1 cellular context compared by ENCODE assay signal in the genomic region with DNA sequence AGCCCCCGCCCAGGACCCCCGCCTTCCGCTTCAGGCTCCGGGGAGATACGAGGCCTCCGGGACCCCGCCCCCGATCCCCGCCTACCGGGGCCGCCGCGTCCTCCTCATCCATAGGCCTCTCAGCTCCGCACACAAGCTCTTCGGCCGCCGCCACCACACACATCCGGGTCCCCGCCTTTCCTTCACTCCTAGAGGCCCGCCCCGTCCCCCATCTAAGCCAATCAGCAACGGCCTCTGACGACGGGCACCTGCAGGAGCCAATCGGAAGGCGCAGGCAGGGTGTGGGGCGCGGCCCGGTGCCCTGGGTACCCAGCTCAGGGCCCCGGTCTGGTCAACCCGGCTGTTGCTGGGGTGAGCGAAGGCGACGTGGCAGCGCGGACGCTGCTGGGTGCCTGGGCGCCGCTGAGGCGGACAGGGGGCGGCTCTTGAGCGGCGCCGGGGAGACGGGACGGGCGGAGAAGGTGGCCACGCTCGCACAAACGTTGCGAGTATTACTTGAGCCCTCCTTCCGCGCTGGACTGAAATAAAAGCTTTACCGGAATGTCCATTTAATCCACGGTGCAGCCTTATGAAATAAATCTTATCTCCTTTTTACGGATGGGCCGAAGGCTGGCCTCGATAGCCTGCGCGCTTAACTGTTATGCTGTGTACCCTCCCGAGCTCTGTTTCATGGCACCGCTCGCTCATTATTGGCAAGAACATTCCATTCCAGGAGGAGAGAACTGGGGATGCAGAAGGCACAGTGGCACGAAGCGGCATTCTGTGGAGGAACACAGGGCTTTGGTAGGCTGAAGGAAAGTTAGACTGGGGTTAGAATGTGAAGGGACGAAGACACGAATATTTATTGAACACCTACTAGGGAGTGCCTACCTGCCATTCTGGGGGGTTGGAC.
TF ChIP-seq lines count a peak whose summit lies in the region.

A gene with protein sequence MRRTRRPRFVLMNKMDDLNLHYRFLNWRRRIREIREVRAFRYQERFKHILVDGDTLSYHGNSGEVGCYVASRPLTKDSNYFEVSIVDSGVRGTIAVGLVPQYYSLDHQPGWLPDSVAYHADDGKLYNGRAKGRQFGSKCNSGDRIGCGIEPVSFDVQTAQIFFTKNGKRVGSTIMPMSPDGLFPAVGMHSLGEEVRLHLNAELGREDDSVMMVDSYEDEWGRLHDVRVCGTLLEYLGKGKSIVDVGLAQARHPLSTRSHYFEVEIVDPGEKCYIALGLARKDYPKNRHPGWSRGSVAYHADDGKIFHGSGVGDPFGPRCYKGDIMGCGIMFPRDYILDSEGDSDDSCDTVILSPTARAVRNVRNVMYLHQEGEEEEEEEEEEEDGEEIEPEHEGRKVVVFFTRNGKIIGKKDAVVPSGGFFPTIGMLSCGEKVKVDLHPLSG (minus strand): TSS at position 165 of the 892 bp plus-strand sequence. CDS start 57 bp downstream, at position 108.

TF ChIP-seq in HepG2, 621 proteins besides CTCF, POLR2A, EP300 and RAD21 (continued from another document and continues in another):
- TF ChIP-seq, protein P1, sequence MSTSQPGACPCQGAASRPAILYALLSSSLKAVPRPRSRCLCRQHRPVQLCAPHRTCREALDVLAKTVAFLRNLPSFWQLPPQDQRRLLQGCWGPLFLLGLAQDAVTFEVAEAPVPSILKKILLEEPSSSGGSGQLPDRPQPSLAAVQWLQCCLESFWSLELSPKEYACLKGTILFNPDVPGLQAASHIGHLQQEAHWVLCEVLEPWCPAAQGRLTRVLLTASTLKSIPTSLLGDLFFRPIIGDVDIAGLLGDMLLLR (CRISPR knock-in tag; IDR thresholded peaks at IDR 0.05), result 0 out of 2 replicates have a peak, but pooled peaks have one; percentile 33
- TF ChIP-seq HOXA9 (CRISPR knock-in tag; IDR thresholded peaks at IDR 0.05; ENCODE audit: borderline replicate concordance) (no peak), ZNF781 (CRISPR knock-in tag; IDR thresholded peaks at IDR 0.05; ENCODE audit: borderline replicate concordance, not compliant biosample characterization) (peak; percentile 56), ZNF616 (CRISPR knock-in tag; IDR thresholded peaks at IDR 0.05; ENCODE audit: low read depth) (no peak), ZNF562 (CRISPR knock-in tag; IDR thresholded peaks at IDR 0.05; ENCODE audit: borderline replicate concordance) (no peak), REXO4 (CRISPR knock-in tag; IDR thresholded peaks at IDR 0.05; ENCODE audit: borderline replicate concordance) (no peak), ZBTB42 (CRISPR knock-in tag; IDR thresholded peaks at IDR 0.05) (0 out of 2 replicates have a peak, but pooled peaks have one; percentile 27), ZNF274 (CRISPR knock-in tag; IDR thresholded peaks at IDR 0.05) (no peak; the same call in none of the 2 replicates), SMAD1 (CRISPR knock-in tag; IDR thresholded peaks at IDR 0.05; ENCODE audit: borderline replicate concordance, low read depth) (no peak), SOX6 (IDR thresholded peaks at IDR 0.05) (no peak), SOX6 (CRISPR knock-in tag; IDR thresholded peaks at IDR 0.05) (peak; percentile 24; the same call in 1 of the 2 replicates), RBFOX2 (IDR thresholded peaks at IDR 0.05; ENCODE audit: low read depth, low read length) (peak; percentile 98), SP4 (CRISPR knock-in tag; IDR thresholded peaks at IDR 0.05) (peak; percentile 98), ZNF326 (CRISPR knock-in tag; IDR thresholded peaks at IDR 0.05; ENCODE audit: borderline replicate concordance) (no peak), ZNF460 (CRISPR knock-in tag; IDR thresholded peaks at IDR 0.05; ENCODE audit: borderline replicate concordance) (peak; percentile 89), ZEB1 (IDR thresholded peaks at IDR 0.05; ENCODE audit: insufficient replicate concordance, low read depth) (no peak), PHF20 (CRISPR knock-in tag; IDR thresholded peaks at IDR 0.05) (peak; percentile 71), STAT5B (CRISPR knock-in tag; IDR thresholded peaks at IDR 0.05) (0 out of 2 replicates have a peak, but pooled peaks have one; percentile 77), ZNF782 (CRISPR knock-in tag; IDR thresholded peaks at IDR 0.05; ENCODE audit: borderline replicate concordance) (no peak), ZNF350 (CRISPR knock-in tag; IDR thresholded peaks at IDR 0.05; ENCODE audit: borderline replicate concordance, low read depth) (peak; percentile 83; the same call in 1 of the 2 replicates), ARNT2 (CRISPR knock-in tag; IDR thresholded peaks at IDR 0.05; ENCODE audit: low read depth) (peak; percentile 79), KAT7 (CRISPR knock-in tag; IDR thresholded peaks at IDR 0.05; ENCODE audit: borderline replicate concordance) (no peak; the same call in 1 of the 2 replicates), ZNF550 (CRISPR knock-in tag; IDR thresholded peaks at IDR 0.05; ENCODE audit: borderline replicate concordance) (no peak), MED13 (CRISPR knock-in tag; IDR thresholded peaks at IDR 0.05) (peak; percentile 79; the same call in 1 of the 2 replicates), TAF15 (IDR thresholded peaks at IDR 0.05; ENCODE audit: low read depth, low read length, poor library complexity, severe bottlenecking) (no peak), ZNF20 (CRISPR knock-in tag; IDR thresholded peaks at IDR 0.05) (no peak), HOXA3 (CRISPR knock-in tag; IDR thresholded peaks at IDR 0.05) (peak; percentile 68), FIP1L1 (IDR thresholded peaks at IDR 0.05; ENCODE audit: borderline replicate concordance, insufficient read depth, low read depth, low read length) (no peak), ZNF614 (CRISPR knock-in tag; IDR thresholded peaks at IDR 0.05; ENCODE audit: borderline replicate concordance) (peak; percentile 21; the same call in 1 of the 2 replicates), POLR2G (IDR thresholded peaks at IDR 0.05; ENCODE audit: low read depth, low read length) (peak; percentile 97), PPARG (CRISPR knock-in tag; conservative IDR thresholded peaks at IDR 0.05) (no peak)
- TF ChIP-seq, protein P2, sequence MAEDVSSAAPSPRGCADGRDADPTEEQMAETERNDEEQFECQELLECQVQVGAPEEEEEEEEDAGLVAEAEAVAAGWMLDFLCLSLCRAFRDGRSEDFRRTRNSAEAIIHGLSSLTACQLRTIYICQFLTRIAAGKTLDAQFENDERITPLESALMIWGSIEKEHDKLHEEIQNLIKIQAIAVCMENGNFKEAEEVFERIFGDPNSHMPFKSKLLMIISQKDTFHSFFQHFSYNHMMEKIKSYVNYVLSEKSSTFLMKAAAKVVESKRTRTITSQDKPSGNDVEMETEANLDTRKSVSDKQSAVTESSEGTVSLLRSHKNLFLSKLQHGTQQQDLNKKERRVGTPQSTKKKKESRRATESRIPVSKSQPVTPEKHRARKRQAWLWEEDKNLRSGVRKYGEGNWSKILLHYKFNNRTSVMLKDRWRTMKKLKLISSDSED (CRISPR knock-in tag; IDR thresholded peaks at IDR 0.05), result no peak
- TF ChIP-seq, protein P3, sequence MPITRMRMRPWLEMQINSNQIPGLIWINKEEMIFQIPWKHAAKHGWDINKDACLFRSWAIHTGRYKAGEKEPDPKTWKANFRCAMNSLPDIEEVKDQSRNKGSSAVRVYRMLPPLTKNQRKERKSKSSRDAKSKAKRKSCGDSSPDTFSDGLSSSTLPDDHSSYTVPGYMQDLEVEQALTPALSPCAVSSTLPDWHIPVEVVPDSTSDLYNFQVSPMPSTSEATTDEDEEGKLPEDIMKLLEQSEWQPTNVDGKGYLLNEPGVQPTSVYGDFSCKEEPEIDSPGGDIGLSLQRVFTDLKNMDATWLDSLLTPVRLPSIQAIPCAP (CRISPR knock-in tag; IDR thresholded peaks at IDR 0.05; ENCODE audit: low read depth), result no peak
- TF ChIP-seq, protein P4, sequence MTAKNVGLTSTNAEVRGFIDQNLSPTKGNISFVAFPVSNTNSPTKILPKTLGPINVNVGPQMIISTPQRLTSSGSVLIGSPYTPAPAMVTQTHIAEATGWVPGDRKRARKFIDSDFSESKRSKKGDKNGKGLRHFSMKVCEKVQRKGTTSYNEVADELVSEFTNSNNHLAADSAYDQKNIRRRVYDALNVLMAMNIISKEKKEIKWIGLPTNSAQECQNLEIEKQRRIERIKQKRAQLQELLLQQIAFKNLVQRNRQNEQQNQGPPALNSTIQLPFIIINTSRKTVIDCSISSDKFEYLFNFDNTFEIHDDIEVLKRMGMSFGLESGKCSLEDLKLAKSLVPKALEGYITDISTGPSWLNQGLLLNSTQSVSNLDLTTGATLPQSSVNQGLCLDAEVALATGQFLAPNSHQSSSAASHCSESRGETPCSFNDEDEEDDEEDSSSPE (CRISPR knock-in tag; IDR thresholded peaks at IDR 0.05), result no peak
- TF ChIP-seq, protein P5, sequence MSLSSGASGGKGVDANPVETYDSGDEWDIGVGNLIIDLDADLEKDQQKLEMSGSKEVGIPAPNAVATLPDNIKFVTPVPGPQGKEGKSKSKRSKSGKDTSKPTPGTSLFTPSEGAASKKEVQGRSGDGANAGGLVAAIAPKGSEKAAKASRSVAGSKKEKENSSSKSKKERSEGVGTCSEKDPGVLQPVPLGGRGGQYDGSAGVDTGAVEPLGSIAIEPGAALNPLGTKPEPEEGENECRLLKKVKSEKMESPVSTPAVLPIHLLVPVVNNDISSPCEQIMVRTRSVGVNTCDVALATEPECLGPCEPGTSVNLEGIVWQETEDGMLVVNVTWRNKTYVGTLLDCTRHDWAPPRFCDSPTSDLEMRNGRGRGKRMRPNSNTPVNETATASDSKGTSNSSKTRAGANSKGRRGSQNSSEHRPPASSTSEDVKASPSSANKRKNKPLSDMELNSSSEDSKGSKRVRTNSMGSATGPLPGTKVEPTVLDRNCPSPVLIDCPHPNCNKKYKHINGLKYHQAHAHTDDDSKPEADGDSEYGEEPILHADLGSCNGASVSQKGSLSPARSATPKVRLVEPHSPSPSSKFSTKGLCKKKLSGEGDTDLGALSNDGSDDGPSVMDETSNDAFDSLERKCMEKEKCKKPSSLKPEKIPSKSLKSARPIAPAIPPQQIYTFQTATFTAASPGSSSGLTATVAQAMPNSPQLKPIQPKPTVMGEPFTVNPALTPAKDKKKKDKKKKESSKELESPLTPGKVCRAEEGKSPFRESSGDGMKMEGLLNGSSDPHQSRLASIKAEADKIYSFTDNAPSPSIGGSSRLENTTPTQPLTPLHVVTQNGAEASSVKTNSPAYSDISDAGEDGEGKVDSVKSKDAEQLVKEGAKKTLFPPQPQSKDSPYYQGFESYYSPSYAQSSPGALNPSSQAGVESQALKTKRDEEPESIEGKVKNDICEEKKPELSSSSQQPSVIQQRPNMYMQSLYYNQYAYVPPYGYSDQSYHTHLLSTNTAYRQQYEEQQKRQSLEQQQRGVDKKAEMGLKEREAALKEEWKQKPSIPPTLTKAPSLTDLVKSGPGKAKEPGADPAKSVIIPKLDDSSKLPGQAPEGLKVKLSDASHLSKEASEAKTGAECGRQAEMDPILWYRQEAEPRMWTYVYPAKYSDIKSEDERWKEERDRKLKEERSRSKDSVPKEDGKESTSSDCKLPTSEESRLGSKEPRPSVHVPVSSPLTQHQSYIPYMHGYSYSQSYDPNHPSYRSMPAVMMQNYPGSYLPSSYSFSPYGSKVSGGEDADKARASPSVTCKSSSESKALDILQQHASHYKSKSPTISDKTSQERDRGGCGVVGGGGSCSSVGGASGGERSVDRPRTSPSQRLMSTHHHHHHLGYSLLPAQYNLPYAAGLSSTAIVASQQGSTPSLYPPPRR (CRISPR knock-in tag; IDR thresholded peaks at IDR 0.05; ENCODE audit: borderline replicate concordance), result no peak; the same call in 1 of the 2 replicates
- TF ChIP-seq, protein P6, sequence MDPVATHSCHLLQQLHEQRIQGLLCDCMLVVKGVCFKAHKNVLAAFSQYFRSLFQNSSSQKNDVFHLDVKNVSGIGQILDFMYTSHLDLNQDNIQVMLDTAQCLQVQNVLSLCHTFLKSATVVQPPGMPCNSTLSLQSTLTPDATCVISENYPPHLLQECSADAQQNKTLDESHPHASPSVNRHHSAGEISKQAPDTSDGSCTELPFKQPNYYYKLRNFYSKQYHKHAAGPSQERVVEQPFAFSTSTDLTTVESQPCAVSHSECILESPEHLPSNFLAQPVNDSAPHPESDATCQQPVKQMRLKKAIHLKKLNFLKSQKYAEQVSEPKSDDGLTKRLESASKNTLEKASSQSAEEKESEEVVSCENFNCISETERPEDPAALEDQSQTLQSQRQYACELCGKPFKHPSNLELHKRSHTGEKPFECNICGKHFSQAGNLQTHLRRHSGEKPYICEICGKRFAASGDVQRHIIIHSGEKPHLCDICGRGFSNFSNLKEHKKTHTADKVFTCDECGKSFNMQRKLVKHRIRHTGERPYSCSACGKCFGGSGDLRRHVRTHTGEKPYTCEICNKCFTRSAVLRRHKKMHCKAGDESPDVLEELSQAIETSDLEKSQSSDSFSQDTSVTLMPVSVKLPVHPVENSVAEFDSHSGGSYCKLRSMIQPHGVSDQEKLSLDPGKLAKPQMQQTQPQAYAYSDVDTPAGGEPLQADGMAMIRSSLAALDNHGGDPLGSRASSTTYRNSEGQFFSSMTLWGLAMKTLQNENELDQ (CRISPR knock-in tag; IDR thresholded peaks at IDR 0.05; ENCODE audit: borderline replicate concordance), result no peak
- TF ChIP-seq, protein P7, sequence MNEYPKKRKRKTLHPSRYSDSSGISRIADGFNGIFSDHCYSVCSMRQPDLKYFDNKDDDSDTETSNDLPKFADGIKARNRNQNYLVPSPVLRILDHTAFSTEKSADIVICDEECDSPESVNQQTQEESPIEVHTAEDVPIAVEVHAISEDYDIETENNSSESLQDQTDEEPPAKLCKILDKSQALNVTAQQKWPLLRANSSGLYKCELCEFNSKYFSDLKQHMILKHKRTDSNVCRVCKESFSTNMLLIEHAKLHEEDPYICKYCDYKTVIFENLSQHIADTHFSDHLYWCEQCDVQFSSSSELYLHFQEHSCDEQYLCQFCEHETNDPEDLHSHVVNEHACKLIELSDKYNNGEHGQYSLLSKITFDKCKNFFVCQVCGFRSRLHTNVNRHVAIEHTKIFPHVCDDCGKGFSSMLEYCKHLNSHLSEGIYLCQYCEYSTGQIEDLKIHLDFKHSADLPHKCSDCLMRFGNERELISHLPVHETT (CRISPR knock-in tag; conservative IDR thresholded peaks at IDR 0.05), result peak; percentile 94
- TF ChIP-seq, protein P8, sequence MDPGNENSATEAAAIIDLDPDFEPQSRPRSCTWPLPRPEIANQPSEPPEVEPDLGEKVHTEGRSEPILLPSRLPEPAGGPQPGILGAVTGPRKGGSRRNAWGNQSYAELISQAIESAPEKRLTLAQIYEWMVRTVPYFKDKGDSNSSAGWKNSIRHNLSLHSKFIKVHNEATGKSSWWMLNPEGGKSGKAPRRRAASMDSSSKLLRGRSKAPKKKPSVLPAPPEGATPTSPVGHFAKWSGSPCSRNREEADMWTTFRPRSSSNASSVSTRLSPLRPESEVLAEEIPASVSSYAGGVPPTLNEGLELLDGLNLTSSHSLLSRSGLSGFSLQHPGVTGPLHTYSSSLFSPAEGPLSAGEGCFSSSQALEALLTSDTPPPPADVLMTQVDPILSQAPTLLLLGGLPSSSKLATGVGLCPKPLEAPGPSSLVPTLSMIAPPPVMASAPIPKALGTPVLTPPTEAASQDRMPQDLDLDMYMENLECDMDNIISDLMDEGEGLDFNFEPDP (CRISPR knock-in tag; conservative IDR thresholded peaks at IDR 0.05), result no peak
- TF ChIP-seq, protein P9, sequence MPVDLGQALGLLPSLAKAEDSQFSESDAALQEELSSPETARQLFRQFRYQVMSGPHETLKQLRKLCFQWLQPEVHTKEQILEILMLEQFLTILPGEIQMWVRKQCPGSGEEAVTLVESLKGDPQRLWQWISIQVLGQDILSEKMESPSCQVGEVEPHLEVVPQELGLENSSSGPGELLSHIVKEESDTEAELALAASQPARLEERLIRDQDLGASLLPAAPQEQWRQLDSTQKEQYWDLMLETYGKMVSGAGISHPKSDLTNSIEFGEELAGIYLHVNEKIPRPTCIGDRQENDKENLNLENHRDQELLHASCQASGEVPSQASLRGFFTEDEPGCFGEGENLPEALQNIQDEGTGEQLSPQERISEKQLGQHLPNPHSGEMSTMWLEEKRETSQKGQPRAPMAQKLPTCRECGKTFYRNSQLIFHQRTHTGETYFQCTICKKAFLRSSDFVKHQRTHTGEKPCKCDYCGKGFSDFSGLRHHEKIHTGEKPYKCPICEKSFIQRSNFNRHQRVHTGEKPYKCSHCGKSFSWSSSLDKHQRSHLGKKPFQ (CRISPR knock-in tag; IDR thresholded peaks at IDR 0.05; ENCODE audit: insufficient replicate concordance), result peak; percentile 42
